Comparison of ENCODE assay signal across 17 cellular contexts in genomic region chr6:79425589-79426311, GRCh38.
"Had no signal": no experiment of that assay in that cellular context is flagged by ENCODE, and none has a peak within 500 bp of the region (broad histone marks: within the 10 kb centered on the region; RNA-seq: fewer than 3 reads in every experiment).

No MANE protein-coding gene starts in this region.

- H3K36me3 ChIP-seq: adrenal gland, breast epithelium, suprapubic skin had no signal

- H2AFZ ChIP-seq: hepatocyte had no signal

- FAIRE-seq: astrocyte, islet of Langerhans had no signal

- H3K79me2 ChIP-seq: hepatocyte had no signal

- H3K27ac ChIP-seq: adrenal gland, breast epithelium, hepatocyte, suprapubic skin, VCaP had no signal

- ATAC-seq: activated naive CD4-positive, alpha-beta T cell treated with anti-CD3 and anti-CD28 coated beads, Interleukin-2, amount 50 U/mL, for 72 hours; effector memory CD8-positive, alpha-beta T cell; stimulated activated naive CD8-positive, alpha-beta T cell treated with anti-CD3 and anti-CD28 coated beads, Interleukin-15, Interleukin-2, amounts not matched to agents 100 U/mL and 50 U/mL, for 24 hours had no signal

- H3K27me3 ChIP-seq: adrenal gland, breast epithelium, hepatocyte, suprapubic skin had no signal

- H3K4me1 ChIP-seq: breast epithelium had no signal

- H3K4me3 ChIP-seq: adrenal gland, breast epithelium, hepatocyte, lung, suprapubic skin had no signal

- H3K4me2 ChIP-seq: hepatocyte had no signal

- H3K9me3 ChIP-seq: adrenal gland, breast epithelium, suprapubic skin had no signal

- DNase-seq: activated CD4-positive, alpha-beta T cell treated with anti-CD3 and anti-CD28 coated beads, Interleukin-2, amount 50 U/mL, for 48 hours; activated CD4-positive, CD25-positive, alpha-beta regulatory T cell treated with anti-CD3 and anti-CD28 coated beads, Interleukin-2, amount 50 U/mL, for 72 hours; activated gamma-delta T cell; adrenal gland; effector memory CD8-positive, alpha-beta T cell; occipital lobe; stimulated activated CD4-positive, alpha-beta T cell treated with anti-CD3 and anti-CD28 coated beads, Interleukin-2, amount 100 ng/mL, for 24 hours; stimulated activated naive CD8-positive, alpha-beta T cell treated with anti-CD3 and anti-CD28 coated beads, Interleukin-15, Interleukin-2, amounts not matched to agents 100 U/mL and 50 U/mL, for 24 hours; T-helper 2 cell had no signal
